ENCODE assay signal across 14 cellular contexts in genomic region chr13:22387899-22388298, GRCh38.
A peak's percentile ranks its signal among the peaks of the same experiment; 100 is the strongest.
DNase-seq lines count a peak whose midpoint lies in the region; ATAC-seq and TF ChIP-seq lines count a peak whose summit lies in the region.
"Had no signal": no experiment of that assay in that cellular context is flagged by ENCODE, and none has a peak within 500 bp of the region (broad histone marks: within the 10 kb centered on the region; RNA-seq: fewer than 3 reads in every experiment).

No MANE protein-coding gene starts in this region.

- ATAC-seq in heart left ventricle = peak in 3 of 4 donors; percentile 22 to 83 (median 49)
- ATAC-seq in activated T-helper 17 cell treated with anti-CD3 and anti-CD28 coated beads, Interleukin-2, amount 50 U/mL, for 72 hours (replicated peaks) = no peak
- ATAC-seq: GM23338 had no signal

- H3K36me3 ChIP-seq in heart left ventricle = no peaks in the 10 kb centered on the region
- H3K36me3 ChIP-seq in left ventricle myocardium inferior = no peaks in the 10 kb centered on the region
- H3K36me3 ChIP-seq in neuronal stem cell (replicated peaks in 1 of 2; ENCODE audit: control insufficient read depth in 2 of 2, insufficient read depth in 2 of 2, low read length in 2 of 2) = no peaks in the 10 kb centered on the region

- WGBS in heart left ventricle, 4 donors = 14 to 53% (median 32%) methylated on average over 2 of the region's 2 CpGs
- WGBS in neuronal stem cell (ENCODE audit: extremely low coverage in 2 of 2, insufficient read length in 2 of 2, insufficient replicate concordance in 1 of 2), 2 donors = no CpG with 5 or more reads among the region's 2 CpGs

- no peak overlapping the region for H3K23ac ChIP-seq in neuronal stem cell (ENCODE audit: low read depth, low read length, poor library complexity)

- H3K9me3 ChIP-seq in heart left ventricle (no peaks in the 10 kb centered on the region), left ventricle myocardium inferior (replicated peaks) (no peaks in the 10 kb centered on the region), neuronal stem cell (replicated peaks in 1 of 2; ENCODE audit: control insufficient read depth in 2 of 2, insufficient read depth in 1 of 2, low read depth in 1 of 2, low read length in 2 of 2) (peaks cover 0 to 3% of the 10 kb centered on the region in 2 donors)

- no peaks in the 10 kb centered on the region for H3K27me3 ChIP-seq in heart left ventricle
- H3K27me3 ChIP-seq in left ventricle myocardium inferior (ENCODE audit: low read depth) = no peaks in the 10 kb centered on the region
- no peaks in the 10 kb centered on the region for H3K27me3 ChIP-seq in neuronal stem cell (ENCODE audit: control insufficient read depth in 3 of 3, insufficient read depth in 3 of 3, low read depth in 1 of 3, low read length in 3 of 3)

- no peak overlapping the region for H3K4ac ChIP-seq in neuronal stem cell (ENCODE audit: low read length)

- peaks cover 3% of the 10 kb centered on the region for H3K27me3 Mint-ChIP-seq in activated T-helper 17 cell treated with anti-CD3 and anti-CD28 coated beads, Interleukin-2, amount 50 U/mL, for 72 hours
- H3K27me3 Mint-ChIP-seq: CD4-positive, CD25-positive, alpha-beta regulatory T cell had no signal

- TF ChIP-seq CTCF in heart left ventricle (IDR thresholded peaks at IDR 0.05) = no peak
- no peak for TF ChIP-seq CTCF in left ventricle myocardium inferior (IDR thresholded peaks at IDR 0.05; ENCODE audit: borderline replicate concordance)

- no peaks in the 10 kb centered on the region for H3K36me3 Mint-ChIP-seq in activated T-helper 17 cell treated with anti-CD3 and anti-CD28 coated beads, Interleukin-2, amount 50 U/mL, for 72 hours (ENCODE audit: low read depth)
- H3K36me3 Mint-ChIP-seq: CD4-positive, CD25-positive, alpha-beta regulatory T cell; CD8-positive, alpha-beta memory T cell had no signal

- H2AFZ ChIP-seq in neuronal stem cell (ENCODE audit: low read length) = peak overlapping the region; percentile 8
- H2AFZ ChIP-seq: GM23338 had no signal

- no peak overlapping the region for H3K9ac ChIP-seq in neuronal stem cell (ENCODE audit: low read depth, low read length, poor library complexity)

- no peak overlapping the region for H2AK5ac ChIP-seq in neuronal stem cell (ENCODE audit: low read depth, low read length)

- no peak overlapping the region for H3K4me3 ChIP-seq in heart left ventricle
- no peak overlapping the region for H3K4me3 ChIP-seq in left ventricle myocardium inferior
- H3K4me3 ChIP-seq in neuronal stem cell (ENCODE audit: low read length in 2 of 2) = no peak overlapping the region
- H3K4me3 ChIP-seq: GM23338 had no signal

- no peaks in the 10 kb centered on the region for H3K4me1 Mint-ChIP-seq in activated T-helper 17 cell treated with anti-CD3 and anti-CD28 coated beads, Interleukin-2, amount 50 U/mL, for 72 hours
- H3K4me1 Mint-ChIP-seq: CD4-positive, CD25-positive, alpha-beta regulatory T cell; CD8-positive, alpha-beta memory T cell; GM23338 had no signal

- H2BK12ac ChIP-seq in neuronal stem cell (ENCODE audit: low read length) = no peak overlapping the region

- no peak overlapping the region for H4K91ac ChIP-seq in neuronal stem cell (ENCODE audit: low read depth, low read length, poor library complexity)

- H3K79me1 ChIP-seq in neuronal stem cell (ENCODE audit: low read depth, low read length) = no peaks in the 10 kb centered on the region

- no peak overlapping the region for H3K18ac ChIP-seq in neuronal stem cell (ENCODE audit: low read length)

- no peak overlapping the region for H2BK120ac ChIP-seq in neuronal stem cell (ENCODE audit: low read depth, low read length)

- no peak overlapping the region for H4K8ac ChIP-seq in neuronal stem cell (ENCODE audit: low read depth, low read length)

- H3K27ac Mint-ChIP-seq in activated T-helper 17 cell treated with anti-CD3 and anti-CD28 coated beads, Interleukin-2, amount 50 U/mL, for 72 hours = no peak overlapping the region
- H3K27ac Mint-ChIP-seq: CD4-positive, CD25-positive, alpha-beta regulatory T cell; CD8-positive, alpha-beta memory T cell; GM23338 had no signal

- H2BK15ac ChIP-seq in neuronal stem cell (ENCODE audit: low read length) = no peak overlapping the region

- intact Hi-C loops in heart left ventricle (cut with DNase I) = loop anchor here in 1 of 10 donors (2.0 kb wide), 1 partner anchor 55 kb away; no protein-coding TSS in a partner anchor
- intact Hi-C loops in left ventricle myocardium inferior (cut with micrococcal nuclease) = no loop called here

- H2BK5ac ChIP-seq in neuronal stem cell (ENCODE audit: low read length) = no peak overlapping the region

- DNase-seq in heart left ventricle = no peak
- DNase-seq in left ventricle myocardium inferior = no peak
- peak; percentile 15 for DNase-seq in cerebellar cortex (ENCODE audit: low spot score)
- DNase-seq in neuronal stem cell (ENCODE audit: low spot score) = no peak
- DNase-seq in pons (ENCODE audit: low spot score) = no peak
- no peak for DNase-seq in activated naive CD4-positive, alpha-beta T cell treated with anti-CD3 and anti-CD28 coated beads, Interleukin-2, amount 50 U/mL, for 16 hours
- DNase-seq: 8988T; CD4-positive, CD25-positive, alpha-beta regulatory T cell; CD8-positive, alpha-beta memory T cell; COR-L47; GDM1; HCEC 1CT had no signal

- H3K27ac ChIP-seq in heart left ventricle = peak overlapping the region in 1 of 12 donors; percentile 16
- no peak overlapping the region for H3K27ac ChIP-seq in left ventricle myocardium inferior (replicated peaks)
- no peak overlapping the region for H3K27ac ChIP-seq in neuronal stem cell (replicated peaks; ENCODE audit: low read length)

- H3K4me1 ChIP-seq in heart left ventricle (peaks cover 0 to 4% (median 0%) of the 10 kb centered on the region in 12 donors), left ventricle myocardium inferior (no peaks in the 10 kb centered on the region), neuronal stem cell (ENCODE audit: control insufficient read depth in 2 of 2, insufficient read depth in 1 of 2, low read depth in 1 of 2, low read length in 2 of 2) (peaks cover 0 to 3% of the 10 kb centered on the region in 2 donors)

- peaks cover 6% of the 10 kb centered on the region for H3K9me3 Mint-ChIP-seq in activated T-helper 17 cell treated with anti-CD3 and anti-CD28 coated beads, Interleukin-2, amount 50 U/mL, for 72 hours
- H3K9me3 Mint-ChIP-seq: GM23338 had no signal

- H3K14ac ChIP-seq in neuronal stem cell (ENCODE audit: low read length) = no peak overlapping the region

- TF ChIP-seq POLR2A in heart left ventricle (IDR thresholded peaks at IDR 0.05) = no peak

- no peak overlapping the region for H3K4me3 Mint-ChIP-seq in activated T-helper 17 cell treated with anti-CD3 and anti-CD28 coated beads, Interleukin-2, amount 50 U/mL, for 72 hours
- H3K4me3 Mint-ChIP-seq: CD4-positive, CD25-positive, alpha-beta regulatory T cell; CD8-positive, alpha-beta memory T cell; GM23338 had no signal

- H3K4me2 ChIP-seq in neuronal stem cell (ENCODE audit: insufficient read depth, low read length, poor library complexity, severe bottlenecking) = no peak overlapping the region
- H3K4me2 ChIP-seq: GM23338 had no signal
